ENCODE assay signal across 1 cellular context in the genomic region with DNA sequence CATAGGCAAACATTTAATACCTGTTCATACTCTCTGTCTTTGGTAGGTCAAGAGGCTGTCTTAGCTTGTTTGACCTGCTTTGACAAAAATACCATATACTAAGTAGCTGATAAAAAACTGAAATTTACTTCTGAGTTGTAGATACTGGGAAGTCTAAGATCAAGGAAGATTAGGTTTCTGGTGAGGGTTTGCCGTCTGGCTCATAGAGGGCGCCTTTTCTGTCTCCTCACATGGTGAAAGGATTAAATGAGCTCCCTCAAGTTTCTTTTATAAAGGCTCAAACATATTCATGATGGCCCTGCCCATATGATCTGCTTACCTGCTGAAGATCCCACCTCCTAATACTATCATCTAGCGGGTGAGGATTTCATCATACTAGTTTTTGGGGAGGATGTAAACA.
TF ChIP-seq lines count a peak whose summit lies in the region.

No MANE protein-coding gene starts in this region.

TF ChIP-seq in WTC11, 78 proteins besides CTCF, POLR2A, EP300 and RAD21 (continued from another document):
- TF ChIP-seq FOXP4 (CRISPR knock-in tag; IDR thresholded peaks at IDR 0.05), result no peak
- no peak for TF ChIP-seq GRHL2 (CRISPR knock-in tag; IDR thresholded peaks at IDR 0.05; ENCODE audit: insufficient replicate concordance, severe bottlenecking)
- TF ChIP-seq MYBL2 (CRISPR knock-in tag; IDR thresholded peaks at IDR 0.05), result no peak
- no peak for TF ChIP-seq RORB (CRISPR knock-in tag; IDR thresholded peaks at IDR 0.05)
- no peak for TF ChIP-seq CREB1 (CRISPR knock-in tag; IDR thresholded peaks at IDR 0.05)
